In genomic region chr11:75768112-75768908, GRCh38 we compare ENCODE assay signal across 8 cellular contexts. TPM values are rescaled to one million over a fixed set of nuclear protein-coding genes. Genes with fewer than 3 reads are reported as not detected.
DNase-seq lines count a peak whose midpoint lies in the region; ATAC-seq and TF ChIP-seq lines count a peak whose summit lies in the region.

TSS of gene DGAT2 (plus strand) at chr11:75768778. CDS start at chr11:75768992, 214 bp downstream.

- H3K4me3 ChIP-seq in GM23338 (peak within 1 kb of the TSS; percentile 66), neural progenitor cell (peak within 1 kb of the TSS; percentile 52), subcutaneous abdominal adipose tissue (ENCODE audit: low read depth in 1 of 5, low read length in 5 of 5) (peak within 1 kb of the TSS; percentile 45 to 95 (median 73))

- no peaks in the 10 kb centered on the region for H3K36me3 ChIP-seq in GM23338 (ENCODE audit: insufficient read depth)
- no peaks in the 10 kb centered on the region for H3K36me3 ChIP-seq in neural progenitor cell
- peaks cover 0 to 4% (median 0%) of the 10 kb centered on the region in 5 donors for H3K36me3 ChIP-seq in subcutaneous abdominal adipose tissue (ENCODE audit: control insufficient read depth in 5 of 5, insufficient read depth in 5 of 5, low read length in 5 of 5)

- H3K9ac ChIP-seq in neural progenitor cell, result no peak within 1 kb of the TSS
- H3K9ac ChIP-seq in subcutaneous abdominal adipose tissue (ENCODE audit: low read length in 5 of 5), result peak within 1 kb of the TSS; percentile 54 to 92 (median 78)

- H3K4me2 ChIP-seq in GM23338, result peak within 1 kb of the TSS; percentile 88
- peak within 1 kb of the TSS; percentile 81 for H3K4me2 ChIP-seq in neural progenitor cell

- peak; percentile 45 to 66 for TF ChIP-seq CTCF in GM23338 (conservative IDR thresholded peaks at IDR 0.05; ENCODE audit: low read depth in 2 of 2)
- peak; percentile 21; the same call in 1 of the 2 replicates for TF ChIP-seq CTCF in LNCAP (IDR thresholded peaks at IDR 0.05)
- peak; percentile 32 for TF ChIP-seq CTCF in neural progenitor cell (IDR thresholded peaks at IDR 0.05)

- H4K20me1 ChIP-seq in GM23338 (replicated peaks; ENCODE audit: insufficient read depth), result peaks cover 7% of the 10 kb centered on the region
- H4K20me1 ChIP-seq in neural progenitor cell (ENCODE audit: low read depth), result no peaks in the 10 kb centered on the region

- H3K79me2 ChIP-seq in GM23338 (replicated peaks; ENCODE audit: insufficient read depth), result no peaks in the 10 kb centered on the region
- no peaks in the 10 kb centered on the region for H3K79me2 ChIP-seq in neural progenitor cell (ENCODE audit: low read depth)

- peak within 1 kb of the TSS; percentile 94 for H2AFZ ChIP-seq in GM23338
- H2AFZ ChIP-seq in neural progenitor cell (replicated peaks), result peak within 1 kb of the TSS; percentile 89

- H3K27me3 Mint-ChIP-seq in GM23338 (ENCODE audit: insufficient read depth, low read depth, poor library complexity), result peaks cover 48% of the 10 kb centered on the region
- H3K27me3 Mint-ChIP-seq in neural progenitor cell (ENCODE audit: insufficient read depth, low read depth), result peaks cover 31% of the 10 kb centered on the region

- peaks cover 7% of the 10 kb centered on the region; the same call in 2 of the 3 replicates for H3K9me3 Mint-ChIP-seq in GM23338
- peaks cover 8% of the 10 kb centered on the region for H3K9me3 Mint-ChIP-seq in neural progenitor cell

- H3K27me3 ChIP-seq in GM23338 (ENCODE audit: insufficient read depth) (peaks cover 52% of the 10 kb centered on the region), neural progenitor cell (peaks cover 44% of the 10 kb centered on the region), subcutaneous abdominal adipose tissue (ENCODE audit: control insufficient read depth in 5 of 5, insufficient read depth in 4 of 5, low read length in 5 of 5) (peaks cover 0 to 5% (median 0%) of the 10 kb centered on the region in 5 donors)

- H3F3A ChIP-seq in GM23338 (replicated peaks; ENCODE audit: low read depth) (no peaks in the 10 kb centered on the region), neural progenitor cell (ENCODE audit: low read depth) (peaks cover 16% of the 10 kb centered on the region)

- H3K9me3 ChIP-seq in neural progenitor cell (ENCODE audit: low read depth), result no peaks in the 10 kb centered on the region
- no peaks in the 10 kb centered on the region for H3K9me3 ChIP-seq in subcutaneous abdominal adipose tissue (ENCODE audit: control insufficient read depth in 5 of 5, low read length in 5 of 5)

- peak; percentile 82 for ATAC-seq in GM23338

- no peaks in the 10 kb centered on the region for H3K9me2 ChIP-seq in GM23338 (ENCODE audit: insufficient read depth)

- H3K36me3 Mint-ChIP-seq in GM23338 (ENCODE audit: low read depth) (no peaks in the 10 kb centered on the region; the same call in 2 of the 3 replicates), neural progenitor cell (peaks cover 3% of the 10 kb centered on the region)

- H3K4me1 Mint-ChIP-seq in GM23338 (peaks cover 15% of the 10 kb centered on the region), neural progenitor cell (peaks cover 32% of the 10 kb centered on the region)

- H3K27ac ChIP-seq in GM23338 (ENCODE audit: low read depth), result no peak within 1 kb of the TSS
- H3K27ac ChIP-seq in neural progenitor cell, result no peak within 1 kb of the TSS
- peak within 1 kb of the TSS; percentile 96 for H3K27ac ChIP-seq in subcutaneous abdominal adipose tissue (ENCODE audit: low read depth, low read length)

- H3K4me1 ChIP-seq in GM23338 (ENCODE audit: insufficient read depth) (peaks cover 11% of the 10 kb centered on the region; the same call in 1 of the 2 replicates), neural progenitor cell (peaks cover 8% of the 10 kb centered on the region), subcutaneous abdominal adipose tissue (ENCODE audit: control insufficient read depth in 5 of 5, insufficient read depth in 5 of 5, low read length in 5 of 5) (peaks cover 7 to 91% (median 90%) of the 10 kb centered on the region in 5 donors)

- DNase-seq in EH (ENCODE audit: low read depth) (peak; percentile 58), GM23338 (ENCODE audit: low spot score) (peak; percentile 79), RPMI7951 (ENCODE audit: low read depth) (peak; percentile 65), fibroblast of the conjunctiva (ENCODE audit: low read depth) (peak; percentile 8), neural progenitor cell (ENCODE audit: low spot score) (peak; percentile 88)
- DNase-seq in activated T-helper 1 cell treated with anti-CD3 and anti-CD28 coated beads, Interleukin-2, amount 50 U/mL, for 16 hours (ENCODE audit: low read depth in 1 of 2, low spot score in 1 of 2), result peak; percentile 35 to 55

- no peak within 1 kb of the TSS for H3K27ac Mint-ChIP-seq in GM23338
- no peak within 1 kb of the TSS for H3K27ac Mint-ChIP-seq in neural progenitor cell

- H3K4me3 Mint-ChIP-seq in GM23338 (peak within 1 kb of the TSS; percentile 66), neural progenitor cell (peak within 1 kb of the TSS; percentile 78)

TF ChIP-seq in GM23338, 12 proteins besides CTCF, POLR2A, EP300 and RAD21 (continues in another document):
- TF ChIP-seq REST (IDR thresholded peaks at IDR 0.05; ENCODE audit: unreplicated experiment), result no peak
- TF ChIP-seq STAT1 (IDR thresholded peaks at IDR 0.05; ENCODE audit: unreplicated experiment), result no peak
- TF ChIP-seq JUNB (IDR thresholded peaks at IDR 0.05; ENCODE audit: unreplicated experiment), result no peak
- no peak for TF ChIP-seq EZH2 (IDR thresholded peaks at IDR 0.05; ENCODE audit: low read depth, unreplicated experiment)
- no peak for TF ChIP-seq ZNF114 (CRISPR knock-in tag; IDR thresholded peaks at IDR 0.05)
- TF ChIP-seq NANOG (IDR thresholded peaks at IDR 0.05; ENCODE audit: borderline replicate concordance), result no peak
- TF ChIP-seq ETS1 (IDR thresholded peaks at IDR 0.05), result no peak
- TF ChIP-seq POLR2AphosphoS5 (IDR thresholded peaks at IDR 0.05; ENCODE audit: low read depth), result no peak
- TF ChIP-seq EZH2phosphoT487 (IDR thresholded peaks at IDR 0.05; ENCODE audit: unreplicated experiment), result no peak
- no peak for TF ChIP-seq ZNF331 (CRISPR knock-in tag; IDR thresholded peaks at IDR 0.05; ENCODE audit: low read depth)

RNA-seq across cellular contexts. Expression of gene DGAT2, which starts in this region (rescaled TPM):
- 1.6 and 2.6 TPM in 2 replicates for total RNA-seq in GM23338 (2014; rRNA removed; shearing (Covaris generic))
- polyA plus RNA-seq in GM23338 (2016; fragmentation: Nextera tagmentation; extraction: Ambion mirVana), result 1.9 TPM in 2 replicates
- 2.4 TPM in 2 replicates for total RNA-seq in RPMI7951 (2014; rRNA removed; shearing (Covaris generic))
- total RNA-seq in neural progenitor cell (ENCODE audit: low replicate concordance), result 1.7 and 4.4 TPM in 2 replicates

Comparison
In these comparisons a context has a peak if more than half of its experiments do, and no peak if none do; other contexts are left out.
1. DNase-seq: peak in every context shown above with its lines; median percentile 88 in neural progenitor cell; 79 in GM23338; 65 in RPMI7951; 58 in EH; 45 in activated T-helper 1 cell treated with anti-CD3 and anti-CD28 coated beads, Interleukin-2, amount 50 U/mL, for 16 hours; 8 in fibroblast of the conjunctiva.